ENCODE assay signal across 8 cellular contexts in the genomic region with DNA sequence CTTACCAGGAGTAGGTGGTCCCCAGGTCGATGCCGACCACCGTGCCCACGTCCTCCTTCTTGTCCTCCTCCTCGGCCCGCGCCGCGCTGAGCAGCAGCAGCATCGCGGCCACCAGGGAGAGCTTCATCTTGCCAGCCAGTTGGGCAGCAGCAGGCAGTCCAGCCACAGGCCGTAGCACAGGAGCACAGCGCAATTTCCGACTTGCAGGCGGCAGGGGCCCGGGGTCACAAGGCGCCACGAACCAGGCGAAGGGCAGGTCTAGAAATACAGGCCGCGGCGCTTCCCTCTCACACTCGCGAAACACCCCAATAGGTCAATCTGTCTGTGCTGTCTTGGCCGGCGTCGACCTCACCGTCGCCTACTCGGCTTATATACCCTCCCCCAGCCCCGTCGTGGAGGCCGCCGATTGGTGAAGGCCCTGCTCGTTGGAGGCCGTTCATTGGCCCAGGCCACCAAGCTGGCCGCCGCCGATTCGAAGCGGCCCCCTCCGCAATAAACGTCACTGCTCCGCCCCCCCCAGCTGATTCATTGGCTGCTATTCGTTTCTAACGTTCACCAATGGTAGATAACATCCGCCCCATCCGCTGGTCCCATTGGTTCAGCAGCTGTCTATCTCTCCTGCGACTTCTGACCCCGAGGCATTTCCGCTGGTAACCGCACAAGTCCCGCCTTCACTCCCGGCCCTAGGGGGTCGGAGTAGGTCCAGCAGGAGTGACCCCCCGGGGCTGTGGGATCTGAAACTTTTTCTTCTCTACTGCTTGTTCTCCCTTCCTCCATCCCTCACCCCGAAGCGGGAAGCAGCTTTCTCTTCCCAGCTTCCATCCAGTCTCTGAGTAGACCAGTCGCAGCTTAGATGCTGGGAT. TPM values are rescaled to one million over a fixed set of nuclear protein-coding genes. Genes with fewer than 3 reads are reported as not detected.
DNase-seq lines count a peak whose midpoint lies in the region; ATAC-seq and TF ChIP-seq lines count a peak whose summit lies in the region.

A gene (minus strand): TSS at position 344 of the 863 bp plus-strand sequence. CDS start 217 bp downstream, at position 127.

- H3K4me1 Mint-ChIP-seq in CD14-positive monocyte, result peaks cover 56% of the 10 kb centered on the region
- H3K4me1 Mint-ChIP-seq in dendritic cell treated with granulocyte-macrophage colony-stimulating factor and Interleukin-4, amounts not matched to agents 40 ng/mL and 50 ng/mL, for 4 days (ENCODE audit: low read depth), result peaks cover 31% of the 10 kb centered on the region

- no peaks in the 10 kb centered on the region for H3K27me3 Mint-ChIP-seq in CD14-positive monocyte (ENCODE audit: low read depth in 3 of 3)
- no peaks in the 10 kb centered on the region for H3K27me3 Mint-ChIP-seq in dendritic cell treated with granulocyte-macrophage colony-stimulating factor and Interleukin-4, amounts not matched to agents 40 ng/mL and 50 ng/mL, for 4 days

- ATAC-seq in GM19372 (IDR thresholded peaks at IDR 0.05; ENCODE audit: low read depth, unreplicated experiment), result peak; percentile 86
- peak; percentile 69 for ATAC-seq in HG03558 (IDR thresholded peaks at IDR 0.05; ENCODE audit: extremely low read depth, unreplicated experiment)
- peak; percentile 93 for ATAC-seq in left lobe of liver

- intact Hi-C loops in CD14-positive monocyte (cut with micrococcal nuclease), result loop anchor here (2.0 to 5.0 kb wide), 3 partner anchors 20 to 54 kb away; a partner anchor contains a TSS
- intact Hi-C loops in dendritic cell treated with granulocyte-macrophage colony-stimulating factor and Interleukin-4, amounts not matched to agents 40 ng/mL and 50 ng/mL, for 4 days (cut with micrococcal nuclease), result loop anchor here (1.0 kb wide), 2 partner anchors 20 to 52 kb away; a partner anchor contains a TSS

- peak within 1 kb of the TSS; percentile 99 for H3K4me3 Mint-ChIP-seq in CD14-positive monocyte
- H3K4me3 Mint-ChIP-seq in dendritic cell treated with granulocyte-macrophage colony-stimulating factor and Interleukin-4, amounts not matched to agents 40 ng/mL and 50 ng/mL, for 4 days, result peak within 1 kb of the TSS; percentile 96

- peak within 1 kb of the TSS; percentile 99 to 100 (median 100) for H3K27ac Mint-ChIP-seq in CD14-positive monocyte
- peak within 1 kb of the TSS; percentile 100 for H3K27ac Mint-ChIP-seq in dendritic cell treated with granulocyte-macrophage colony-stimulating factor and Interleukin-4, amounts not matched to agents 40 ng/mL and 50 ng/mL, for 4 days

- peaks cover 0 to 3% (median 0%) of the 10 kb centered on the region in 7 donors for H3K9me3 Mint-ChIP-seq in CD14-positive monocyte
- H3K9me3 Mint-ChIP-seq in dendritic cell treated with granulocyte-macrophage colony-stimulating factor and Interleukin-4, amounts not matched to agents 40 ng/mL and 50 ng/mL, for 4 days, result no peaks in the 10 kb centered on the region

- no peak for TF ChIP-seq CTCF in CD14-positive monocyte (IDR thresholded peaks at IDR 0.05)

- H3K36me3 Mint-ChIP-seq in CD14-positive monocyte, result peaks cover 41 to 43% of the 10 kb centered on the region in 2 donors
- peaks cover 60% of the 10 kb centered on the region for H3K36me3 Mint-ChIP-seq in dendritic cell treated with granulocyte-macrophage colony-stimulating factor and Interleukin-4, amounts not matched to agents 40 ng/mL and 50 ng/mL, for 4 days (ENCODE audit: low read depth)

- peak; percentile 100 for DNase-seq in CD14-positive monocyte (ENCODE audit: low spot score)
- peak; percentile 98 for DNase-seq in NCI-H748 treated with DMSO at 0.1 percent for 48 hours (lab: John Stamatoyannopoulos, UW)
- DNase-seq in activated CD4-positive, alpha-beta T cell treated with anti-CD3 and anti-CD28 coated beads, Interleukin-2, amount 50 U/mL, for 24 hours (ENCODE audit: low read depth in 1 of 2, low spot score in 1 of 2), result peak; percentile 99 to 100
- DNase-seq in left lobe of liver (ENCODE audit: low spot score), result peak; percentile 100
- DNase-seq in stimulated activated CD4-positive, alpha-beta T cell treated with anti-CD3 and anti-CD28 coated beads, Interleukin-2, amount 100 ng/mL, for 4 hours (ENCODE audit: low read depth), result peak; percentile 99

RNA-seq across cellular contexts. Expression of the gene that starts here (rescaled TPM):
- 100 to 1,000 TPM; 105 to 156 TPM for polyA plus RNA-seq in CD14-positive monocyte
- 251 TPM for total RNA-seq in left lobe of liver

Comparison
In these comparisons a context has a peak if more than half of its experiments do, and no peak if none do; other contexts are left out.
1. Peak in every context shown above with its lines: DNase-seq and ATAC-seq.